Comparison of ENCODE assay signal across 24 cellular contexts in genomic region chr18:58559427-58560186, GRCh38.
DNase-seq lines count a peak whose midpoint lies in the region; ATAC-seq and TF ChIP-seq lines count a peak whose summit lies in the region.
"Had no signal": no experiment of that assay in that cellular context is flagged by ENCODE, and none has a peak within 500 bp of the region (broad histone marks: within the 10 kb centered on the region; RNA-seq: fewer than 3 reads in every experiment).

No MANE protein-coding gene starts in this region.

- no peak overlapping the region for H2BK15ac ChIP-seq in IMR-90 (ENCODE audit: low read depth, low read length)

- H3K27me3 ChIP-seq in BLaER1, result no peaks in the 10 kb centered on the region
- H3K27me3 ChIP-seq in IMR-90 (ENCODE audit: control insufficient read depth, insufficient read depth, low read length), result no peaks in the 10 kb centered on the region
- H3K27me3 ChIP-seq: adrenal gland, neutrophil had no signal

- no peak overlapping the region for H2BK20ac ChIP-seq in IMR-90 (ENCODE audit: low read depth, low read length)

- H3K4me3 ChIP-seq in BLaER1 (no peak overlapping the region), IMR-90 (ENCODE audit: insufficient read depth, low read depth, low read length) (no peak overlapping the region)
- H3K4me3 ChIP-seq: adrenal gland, GM23248, prostate gland, smooth muscle cell, thoracic aorta had no signal

- H3K36me3 ChIP-seq in BLaER1, result no peaks in the 10 kb centered on the region
- H3K36me3 ChIP-seq in IMR-90 (ENCODE audit: control insufficient read depth, insufficient read depth, low read length), result peaks cover 14% of the 10 kb centered on the region
- H3K36me3 ChIP-seq: adrenal gland, neutrophil, prostate gland, thoracic aorta had no signal

- no TSS peak for BruUV-seq in IMR-90 (replicated peaks; lab: Mats Ljungman, UMichigan)

- H3K4me2 ChIP-seq in BLaER1 (peak overlapping the region; percentile 35; the same call in 1 of the 2 replicates), IMR-90 (ENCODE audit: low read depth, low read length) (no peak overlapping the region)
- H3K4me2 ChIP-seq: smooth muscle cell had no signal

- WGBS in IMR-90 (ENCODE audit: extremely low coverage in 2 of 2, insufficient read length in 1 of 2), 2 experiments, result no CpG with 5 or more reads among the region's 7 CpGs

- peaks cover 8% of the 10 kb centered on the region for H3K9me3 Mint-ChIP-seq in chondrocyte (ENCODE audit: low read depth)
- peaks cover 8% of the 10 kb centered on the region for H3K9me3 Mint-ChIP-seq in osteocyte (ENCODE audit: unreplicated experiment)

- 0 out of 2 replicates have a peak overlapping the region, but pooled peaks have one; percentile 55 for H3K14ac ChIP-seq in IMR-90 (replicated peaks; ENCODE audit: low read depth, low read length)

- TF ChIP-seq POLR2A in IMR-90 (IDR thresholded peaks at IDR 0.05; ENCODE audit: low read depth, low read length), result no peak

- H3K27ac ChIP-seq in BLaER1, result no peak overlapping the region
- no peak overlapping the region for H3K27ac ChIP-seq in IMR-90 (ENCODE audit: insufficient read depth, low read length)
- H3K27ac ChIP-seq: adrenal gland, GM23248, neutrophil, prostate gland, thoracic aorta had no signal

- 0 out of 4 replicates have a peak overlapping the region, but pooled peaks of 1 of the 2 experiments have one; percentile 28 for H4K8ac ChIP-seq in IMR-90 (ENCODE audit: low read depth in 2 of 2, low read length in 2 of 2)

- no peak overlapping the region for H4K5ac ChIP-seq in IMR-90 (ENCODE audit: low read depth, low read length)

- peaks cover 8% of the 10 kb centered on the region for H3K9me1 ChIP-seq in IMR-90 (ENCODE audit: insufficient read depth, low read length)

- H3K27ac Mint-ChIP-seq in chondrocyte (ENCODE audit: unreplicated experiment), result peak overlapping the region; percentile 45
- H3K27ac Mint-ChIP-seq in osteocyte (ENCODE audit: unreplicated experiment), result peak overlapping the region; percentile 31
- H3K27ac Mint-ChIP-seq: CD4-positive, CD25-positive, alpha-beta regulatory T cell; stimulated activated effector memory CD8-positive, alpha-beta T cell treated with anti-CD3 and anti-CD28 coated beads, Interleukin-12 subunit alpha, Interleukin-12 subunit beta, amount 100 ng/mL, for 72 hours had no signal

- no peak overlapping the region for H4K91ac ChIP-seq in IMR-90 (ENCODE audit: insufficient read depth, low read depth, low read length)

- TF ChIP-seq CTCF in IMR-90 (conservative IDR thresholded peaks at IDR 0.05; ENCODE audit: low read depth, low read length) (no peak), chondrocyte (IDR thresholded peaks at IDR 0.05) (no peak), osteocyte (IDR thresholded peaks at IDR 0.05) (no peak)

- H3K4ac ChIP-seq in IMR-90 (ENCODE audit: low read depth, low read length), result peak overlapping the region; percentile 22; the same call in 1 of the 2 replicates

- peak overlapping the region; percentile 71 for H2AFZ ChIP-seq in IMR-90 (replicated peaks; ENCODE audit: low read length, poor library complexity)
- H2AFZ ChIP-seq: GM23248 had no signal

- CTCF ChIA-PET in IMR-90 (lab: Yijun Ruan, JAX), result no interaction called here

- peaks cover 41% of the 10 kb centered on the region for H3K4me1 ChIP-seq in BLaER1
- peaks cover 5% of the 10 kb centered on the region; the same call in 1 of the 2 replicates for H3K4me1 ChIP-seq in IMR-90 (ENCODE audit: control insufficient read depth, insufficient read depth, low read length)
- H3K4me1 ChIP-seq: adrenal gland, prostate gland had no signal

- H4K20me1 ChIP-seq in BLaER1 (no peaks in the 10 kb centered on the region), IMR-90 (ENCODE audit: insufficient read depth, low read length) (peaks cover 23% of the 10 kb centered on the region; the same call in 1 of the 2 replicates)

- POLR2A ChIA-PET in IMR-90 (lab: Charles Lee; ENCODE audit: unreplicated experiment), result no interaction called here

- no peak overlapping the region for H2BK120ac ChIP-seq in IMR-90 (ENCODE audit: low read depth, low read length)

- H2BK5ac ChIP-seq in IMR-90 (ENCODE audit: low read depth, low read length, poor library complexity, severe bottlenecking), result no peak overlapping the region

- no peak for ATAC-seq in IMR-90 (ENCODE audit: low read depth)
- ATAC-seq in HG03354 (IDR thresholded peaks at IDR 0.05; ENCODE audit: poor library complexity, severe bottlenecking, unreplicated experiment), result no peak
- no peak for ATAC-seq in HG02763 (IDR thresholded peaks at IDR 0.05; ENCODE audit: unreplicated experiment)
- ATAC-seq: activated T-cell treated with anti-CD3 and anti-CD28 coated beads, Interleukin-2, amount 50 U/mL, for 4 hours; SK-N-SH treated with all-trans-retinoic acid at 6 μM for 48 hours; stimulated activated effector memory CD8-positive, alpha-beta T cell treated with anti-CD3 and anti-CD28 coated beads, Interleukin-12 subunit alpha, Interleukin-12 subunit beta, amount 100 ng/mL, for 72 hours had no signal

- peak; percentile 52 for DNase-seq in IMR-90
- DNase-seq in chondrocyte (ENCODE audit: low spot score), result no peak
- DNase-seq in osteocyte (ENCODE audit: extremely low spot score, unreplicated experiment), result no peak
- no peak for DNase-seq in Kasumi-1 (lab: John Stamatoyannopoulos, UW)
- no peak for DNase-seq in NCI-H1694 treated with DMSO at 0.1 percent for 48 hours (lab: John Stamatoyannopoulos, UW)
- DNase-seq: activated CD4-positive, alpha-beta T cell treated with anti-CD3 and anti-CD28 coated beads for 48 hours; activated T-cell treated with anti-CD3 and anti-CD28 coated beads, Interleukin-2, amount 50 U/mL, for 4 hours; adrenal gland; CD4-positive, CD25-positive, alpha-beta regulatory T cell; dermis blood vessel endothelial cell; GM23248; kidney glomerular epithelial cell; NCI-H1048; NCI-H1930; stimulated activated CD4-positive, alpha-beta T cell treated with anti-CD3 and anti-CD28 coated beads, Interleukin-2, amount 100 ng/mL, for 48 hours had no signal

- H3K4me1 Mint-ChIP-seq in chondrocyte (ENCODE audit: low read depth) (peaks cover 34% of the 10 kb centered on the region), osteocyte (ENCODE audit: unreplicated experiment) (peaks cover 36% of the 10 kb centered on the region)
- H3K4me1 Mint-ChIP-seq: stimulated activated effector memory CD8-positive, alpha-beta T cell treated with anti-CD3 and anti-CD28 coated beads, Interleukin-12 subunit alpha, Interleukin-12 subunit beta, amount 100 ng/mL, for 72 hours had no signal

- intact Hi-C loops in IMR-90 (cut with micrococcal nuclease), result no loop called here

- H3K9ac ChIP-seq in BLaER1 (no peak overlapping the region), IMR-90 (ENCODE audit: low read depth, low read length) (no peak overlapping the region)
- H3K9ac ChIP-seq: GM23248 had no signal

- dilution Hi-C loops in IMR-90 (cut with HindIII; ENCODE audit: low sequenced_read_pairs, unreplicated experiment), result no loop called here

- H3K9me3 ChIP-seq in BLaER1 (peaks cover 22% of the 10 kb centered on the region), IMR-90 (ENCODE audit: control insufficient read depth, insufficient read depth, low read length) (no peaks in the 10 kb centered on the region)
- H3K9me3 ChIP-seq: adrenal gland, neutrophil, prostate gland, thoracic aorta had no signal

- H3K56ac ChIP-seq in IMR-90 (ENCODE audit: extremely low read depth, insufficient read depth, low read length), result no peak overlapping the region

- H2AK5ac ChIP-seq in IMR-90 (ENCODE audit: low read depth, low read length), result no peak overlapping the region

- TF ChIP-seq RAD21 in IMR-90 (IDR thresholded peaks at IDR 0.05; ENCODE audit: low read length), result no peak

- H3K36me3 Mint-ChIP-seq in chondrocyte (ENCODE audit: low read depth) (peaks cover 13% of the 10 kb centered on the region), osteocyte (ENCODE audit: unreplicated experiment) (peaks cover 27% of the 10 kb centered on the region)
- H3K36me3 Mint-ChIP-seq: stimulated activated effector memory CD8-positive, alpha-beta T cell treated with anti-CD3 and anti-CD28 coated beads, Interleukin-12 subunit alpha, Interleukin-12 subunit beta, amount 100 ng/mL, for 72 hours had no signal

- in situ Hi-C loops in IMR-90 (cut with MboI; ENCODE audit: low sequenced_read_pairs), result no loop called here

- no peak overlapping the region for H2AK9ac ChIP-seq in IMR-90 (replicated peaks; ENCODE audit: low read depth, low read length, poor library complexity)

- no peak overlapping the region for H3K23ac ChIP-seq in IMR-90 (ENCODE audit: low read depth, low read length)

- H3K4me3 Mint-ChIP-seq in chondrocyte (ENCODE audit: unreplicated experiment) (no peak overlapping the region), osteocyte (ENCODE audit: unreplicated experiment) (no peak overlapping the region)
- H3K4me3 Mint-ChIP-seq: activated T-cell treated with anti-CD3 and anti-CD28 coated beads, Interleukin-2, amount 50 U/mL, for 4 hours; stimulated activated effector memory CD8-positive, alpha-beta T cell treated with anti-CD3 and anti-CD28 coated beads, Interleukin-12 subunit alpha, Interleukin-12 subunit beta, amount 100 ng/mL, for 72 hours had no signal

- H3K27me3 Mint-ChIP-seq in chondrocyte (ENCODE audit: low read depth), result no peaks in the 10 kb centered on the region
- H3K27me3 Mint-ChIP-seq in osteocyte (ENCODE audit: unreplicated experiment), result no peaks in the 10 kb centered on the region
- H3K27me3 Mint-ChIP-seq: CD4-positive, CD25-positive, alpha-beta regulatory T cell had no signal

- peaks cover 40 to 70% of the 10 kb centered on the region in 2 experiments for H3K79me1 ChIP-seq in IMR-90 (ENCODE audit: low read depth in 1 of 2, low read length in 2 of 2)

- no peak overlapping the region for H3K18ac ChIP-seq in IMR-90 (ENCODE audit: low read depth, low read length)

TF ChIP-seq in IMR-90, 13 proteins besides CTCF, POLR2A, EP300 and RAD21 (continues in another document):
- TF ChIP-seq NFE2L2 (IDR thresholded peaks at IDR 0.05; ENCODE audit: low read depth, low read length) (no peak), FOS (IDR thresholded peaks at IDR 0.05; ENCODE audit: low read depth, low read length) (no peak), CHD1 (IDR thresholded peaks at IDR 0.05; ENCODE audit: low read depth, low read length) (no peak), SMC3 (IDR thresholded peaks at IDR 0.05; ENCODE audit: low read depth, low read length) (no peak), RFX5 (IDR thresholded peaks at IDR 0.05; ENCODE audit: low read depth, low read length) (no peak), BHLHE40 (IDR thresholded peaks at IDR 0.05; ENCODE audit: low read depth, low read length) (no peak), MAFK (IDR thresholded peaks at IDR 0.05; ENCODE audit: low read depth, low read length) (no peak), ELK1 (IDR thresholded peaks at IDR 0.05; ENCODE audit: borderline replicate concordance, low read depth, low read length) (no peak)
